Comparison of ENCODE assay signal across 19 cellular contexts in the genomic region with DNA sequence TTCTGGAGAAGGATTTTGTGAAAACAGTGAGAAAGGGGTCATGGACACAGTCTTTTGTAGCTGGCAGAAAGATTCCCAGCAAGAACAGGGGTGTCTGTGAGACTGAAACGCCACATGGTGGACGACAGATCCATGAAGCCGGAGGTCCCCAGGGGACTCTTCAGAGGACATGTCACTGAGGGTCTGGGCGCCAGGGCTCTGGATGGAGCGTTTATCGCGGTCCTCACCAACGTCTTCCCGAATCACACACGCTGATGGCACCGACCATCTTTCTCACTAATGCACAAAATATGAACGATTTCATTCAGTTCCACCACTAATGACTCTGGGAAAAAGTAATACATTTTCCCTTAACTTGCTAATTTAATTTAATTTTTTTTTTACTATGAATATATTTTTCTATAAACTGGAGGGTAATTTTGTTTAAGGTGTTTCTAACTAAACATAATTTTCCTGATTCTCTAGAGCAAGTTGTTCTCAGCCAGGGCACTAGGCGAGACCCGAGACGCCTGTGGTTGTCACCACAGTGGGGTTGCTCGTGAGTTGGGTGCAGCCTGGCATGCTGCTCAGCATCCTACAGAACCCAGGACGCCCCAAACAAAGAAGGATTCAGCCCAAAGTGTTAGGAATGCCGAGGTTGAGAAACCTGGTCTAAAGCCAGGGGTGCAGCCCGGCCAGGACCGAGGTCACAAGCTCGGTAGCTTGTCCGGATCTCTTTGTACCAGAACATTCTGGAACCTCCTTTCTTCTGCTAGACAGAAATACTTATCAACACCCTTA.
"Had no signal": no experiment of that assay in that cellular context is flagged by ENCODE, and none has a peak within 500 bp of the region (broad histone marks: within the 10 kb centered on the region; RNA-seq: fewer than 3 reads in every experiment).

No MANE protein-coding gene starts in this region.

- H3K27ac ChIP-seq: coronary artery, heart left ventricle, SJCRH30 had no signal

- DNase-seq: activated CD4-positive, alpha-beta T cell treated with anti-CD3 and anti-CD28 coated beads, Interleukin-2, amount 10 ng/mL, durations not matched to agents 24 days and 14 days; activated CD8-positive, alpha-beta memory T cell treated with anti-CD3 and anti-CD28 coated beads, Interleukin-2, amount 50 U/mL, for 48 hours; activated CD8-positive, alpha-beta T cell treated with anti-CD3 and anti-CD28 coated beads, Interleukin-2, amount 10 ng/mL, durations not matched to agents 7 days and 5 days; activated naive CD4-positive, alpha-beta T cell; activated naive CD8-positive, alpha-beta T cell treated with anti-CD3 and anti-CD28 coated beads for 36 hours; amniotic stem cell; central memory CD4-positive, alpha-beta T cell; heart left ventricle; kidney; left ventricle myocardium superior; mesenchymal stem cell; mucosa of descending colon; naive B cell; SJCRH30; stimulated activated naive CD4-positive, alpha-beta T cell; trophoblast cell had no signal

- H3K4me3 Mint-ChIP-seq: activated CD4-positive, alpha-beta T cell treated with anti-CD3 and anti-CD28 coated beads, Interleukin-2, amount 10 ng/mL, durations not matched to agents 24 days and 14 days; activated CD8-positive, alpha-beta T cell treated with anti-CD3 and anti-CD28 coated beads, Interleukin-2, amount 10 ng/mL, durations not matched to agents 7 days and 5 days; activated naive CD8-positive, alpha-beta T cell treated with anti-CD3 and anti-CD28 coated beads for 36 hours; naive B cell; neural crest cell had no signal

- H3K27me3 Mint-ChIP-seq: activated CD4-positive, alpha-beta T cell treated with anti-CD3 and anti-CD28 coated beads, Interleukin-2, amount 10 ng/mL, durations not matched to agents 24 days and 14 days; activated naive CD8-positive, alpha-beta T cell treated with anti-CD3 and anti-CD28 coated beads for 36 hours; brain; naive B cell had no signal

- H3K27ac Mint-ChIP-seq: activated CD4-positive, alpha-beta T cell treated with anti-CD3 and anti-CD28 coated beads, Interleukin-2, amount 10 ng/mL, durations not matched to agents 24 days and 14 days; activated CD8-positive, alpha-beta T cell treated with anti-CD3 and anti-CD28 coated beads, Interleukin-2, amount 10 ng/mL, durations not matched to agents 7 days and 5 days; activated naive CD8-positive, alpha-beta T cell treated with anti-CD3 and anti-CD28 coated beads for 36 hours; naive B cell had no signal

- H3K4me1 Mint-ChIP-seq: activated CD4-positive, alpha-beta T cell treated with anti-CD3 and anti-CD28 coated beads, Interleukin-2, amount 10 ng/mL, durations not matched to agents 24 days and 14 days; activated naive CD8-positive, alpha-beta T cell treated with anti-CD3 and anti-CD28 coated beads for 36 hours; naive B cell had no signal

- H3K9me3 Mint-ChIP-seq: activated CD4-positive, alpha-beta T cell treated with anti-CD3 and anti-CD28 coated beads, Interleukin-2, amount 10 ng/mL, durations not matched to agents 24 days and 14 days; activated naive CD8-positive, alpha-beta T cell treated with anti-CD3 and anti-CD28 coated beads for 36 hours; brain; neural crest cell had no signal

- H3K36me3 Mint-ChIP-seq: activated naive CD8-positive, alpha-beta T cell treated with anti-CD3 and anti-CD28 coated beads for 36 hours; brain; naive B cell had no signal
